ENCODE assay signal across 12 cellular contexts in genomic region chr11:12160680-12161079, GRCh38. TPM values are rescaled to one million over a fixed set of nuclear protein-coding genes. Genes with fewer than 3 reads are reported as not detected.
A peak's percentile ranks its signal among the peaks of the same experiment; 100 is the strongest.
DNase-seq lines count a peak whose midpoint lies in the region; ATAC-seq and TF ChIP-seq lines count a peak whose summit lies in the region.
"Had no signal": no experiment of that assay in that cellular context is flagged by ENCODE, and none has a peak within 500 bp of the region (broad histone marks: within the 10 kb centered on the region; RNA-seq: fewer than 3 reads in every experiment).

No MANE protein-coding gene starts in this region.

- TF ChIP-seq EP300 in gastroesophageal sphincter (IDR thresholded peaks at IDR 0.05), result no peak

- H3K9me3 ChIP-seq in gastroesophageal sphincter, result no peaks in the 10 kb centered on the region

- WGBS in gastroesophageal sphincter (ENCODE audit: low coverage in 1 of 2), 2 donors, result 23 to 32% methylated on average over 3 to 8 of the region's 12 CpGs

- H3K36me3 ChIP-seq in gastroesophageal sphincter, result peaks cover 0 to 13% of the 10 kb centered on the region in 2 donors

- peaks cover 33 to 98% (median 52%) of the 10 kb centered on the region in 3 donors for H3K4me1 ChIP-seq in gastroesophageal sphincter

- no peak overlapping the region for H3K4me3 ChIP-seq in gastroesophageal sphincter
- H3K4me3 ChIP-seq in retinal pigment epithelial cell (ENCODE audit: low read length), result no peak overlapping the region

- TF ChIP-seq POLR2A in gastroesophageal sphincter (IDR thresholded peaks at IDR 0.05), result no peak

- TF ChIP-seq CTCF in gastroesophageal sphincter (IDR thresholded peaks at IDR 0.05) (no peak), retinal pigment epithelial cell (conservative IDR thresholded peaks at IDR 0.05; ENCODE audit: low read depth, low read length) (no peak)

- DNase-seq in EH (ENCODE audit: low read depth), result peak; percentile 57
- peak; percentile 79 for DNase-seq in NCI-H82 (lab: John Stamatoyannopoulos, UW)
- peak; percentile 63 for DNase-seq in retinal pigment epithelial cell (ENCODE audit: low read depth)
- DNase-seq in GM03348 (ENCODE audit: low spot score), result no peak
- DNase-seq in NCI-H2081 (lab: John Stamatoyannopoulos, UW), result no peak
- no peak for DNase-seq in NOMO-1 treated with DMSO at 0.1 percent for 48 hours (lab: John Stamatoyannopoulos, UW; ENCODE audit: unreplicated experiment)
- no peak for DNase-seq in SW480 (ENCODE audit: low spot score)
- DNase-seq: activated effector memory CD4-positive, alpha-beta T cell treated with anti-CD3 and anti-CD28 coated beads, Interleukin-2, amount 50 U/mL, for 16 hours; GDM1; MV-4-11; naive thymus-derived CD8-positive, alpha-beta T cell had no signal

- ATAC-seq in gastroesophageal sphincter, result no peak
- ATAC-seq: naive thymus-derived CD8-positive, alpha-beta T cell had no signal

- H3K27me3 ChIP-seq in gastroesophageal sphincter, result no peaks in the 10 kb centered on the region

- H3K27ac ChIP-seq in gastroesophageal sphincter, result peak overlapping the region; percentile 84 to 93 (median 90)

RNA-seq across cellular contexts. Expression of gene MICAL2, which starts 50.3 kb away (rescaled TPM):
- 100 to 1,000 TPM; 196 to 550 (median 237) TPM for total RNA-seq in gastroesophageal sphincter

Comparison
In these comparisons a context has a peak if more than half of its experiments do, and no peak if none do; other contexts are left out.
1. DNase-seq: peak in EH (single experiment), NCI-H82 (single experiment) and retinal pigment epithelial cell (single experiment); none in GM03348 (single experiment), NCI-H2081 (0 of 2), NOMO-1 treated with DMSO at 0.1 percent for 48 hours (single experiment) and SW480 (single experiment).